In genomic region chr10:101495324-101495925, GRCh38 we compare ENCODE assay signal across 9 cellular contexts.
DNase-seq lines count a peak whose midpoint lies in the region; ATAC-seq and TF ChIP-seq lines count a peak whose summit lies in the region.
"Had no signal": no experiment of that assay in that cellular context is flagged by ENCODE, and none has a peak within 500 bp of the region (broad histone marks: within the 10 kb centered on the region; RNA-seq: fewer than 3 reads in every experiment).

No MANE protein-coding gene starts in this region.

- TF ChIP-seq POLR2A in prostate gland (IDR thresholded peaks at IDR 0.05): no peak

- H3K4me1 ChIP-seq in psoas muscle (peaks cover 7% of the 10 kb centered on the region), prostate gland (replicated peaks) (no peaks in the 10 kb centered on the region)
- H3K4me1 ChIP-seq: gastroesophageal sphincter had no signal

- DNase-seq in NCI-H345 (lab: John Stamatoyannopoulos, UW) (peak; percentile 0), NCI-H345 treated with DMSO at 0.1 percent for 48 hours (lab: John Stamatoyannopoulos, UW; ENCODE audit: unreplicated experiment) (no peak), NCI-H2227 (lab: John Stamatoyannopoulos, UW; ENCODE audit: unreplicated experiment) (peak; percentile 14), cardiac fibroblast (ENCODE audit: low read depth in 2 of 2) (peak; percentile 15 to 26), psoas muscle (no peak), COLO829 (ENCODE audit: low spot score) (no peak), prostate gland (ENCODE audit: low spot score) (no peak)

- H3K36me3 ChIP-seq in psoas muscle (ENCODE audit: insufficient read depth in 1 of 2, low read depth in 1 of 2): no peaks in the 10 kb centered on the region
- H3K36me3 ChIP-seq in prostate gland: no peaks in the 10 kb centered on the region
- H3K36me3 ChIP-seq: gastroesophageal sphincter had no signal

- WGBS in psoas muscle, 3 donors: 61 to 63% (median 62%) methylated on average over 4 of the region's 4 CpGs
- WGBS in prostate gland: 64% methylated on average over 4 of the region's 4 CpGs

- no peak overlapping the region for H3K27ac ChIP-seq in psoas muscle
- H3K27ac ChIP-seq in prostate gland: no peak overlapping the region
- H3K27ac ChIP-seq: gastroesophageal sphincter had no signal

- intact Hi-C loops in psoas muscle (cut with DNase I) (no loop called here), prostate gland (cut with DNase I) (no loop called here)

- ATAC-seq in psoas muscle: peak in 2 of 4 donors; percentile 66 to 76
- no peak for ATAC-seq in HG02970 (IDR thresholded peaks at IDR 0.05; ENCODE audit: low FRiP score, unreplicated experiment)
- ATAC-seq: gastroesophageal sphincter had no signal

- H3K27me3 ChIP-seq in psoas muscle (ENCODE audit: insufficient read depth in 3 of 3, low read length in 2 of 3) (no peaks in the 10 kb centered on the region), prostate gland (replicated peaks; ENCODE audit: insufficient read depth) (no peaks in the 10 kb centered on the region)
- H3K27me3 ChIP-seq: gastroesophageal sphincter had no signal

- H3K9me3 ChIP-seq in psoas muscle (no peaks in the 10 kb centered on the region), prostate gland (no peaks in the 10 kb centered on the region)
- H3K9me3 ChIP-seq: gastroesophageal sphincter had no signal

- TF ChIP-seq CTCF in cardiac fibroblast (IDR thresholded peaks at IDR 0.05; ENCODE audit: low read depth, low read length): no peak
- peak; percentile 20 for TF ChIP-seq CTCF in psoas muscle (IDR thresholded peaks at IDR 0.05)
- no peak for TF ChIP-seq CTCF in prostate gland (IDR thresholded peaks at IDR 0.05)

- H3K4me3 ChIP-seq in cardiac fibroblast (replicated peaks in 1 of 2; ENCODE audit: low read depth in 2 of 2, low read length in 2 of 2) (no peak overlapping the region), psoas muscle (no peak overlapping the region), prostate gland (no peak overlapping the region)
- H3K4me3 ChIP-seq: gastroesophageal sphincter had no signal

Comparison
In these comparisons a context has a peak if more than half of its experiments do, and no peak if none do; other contexts are left out.
1. DNase-seq: peak in NCI-H345 (single experiment), NCI-H2227 (single experiment) and cardiac fibroblast (2 of 2); none in NCI-H345 treated with DMSO at 0.1 percent for 48 hours (single experiment), psoas muscle (0 of 2), COLO829 (single experiment) and prostate gland (single experiment).